Comparison of ENCODE assay signal across 14 cellular contexts in genomic region chr5:58127486-58128220, GRCh38.
DNase-seq lines count a peak whose midpoint lies in the region; ATAC-seq, FAIRE-seq and TF ChIP-seq lines count a peak whose summit lies in the region.
"Had no signal": no experiment of that assay in that cellular context is flagged by ENCODE, and none has a peak within 500 bp of the region (broad histone marks: within the 10 kb centered on the region; RNA-seq: fewer than 3 reads in every experiment).

No MANE protein-coding gene starts in this region.

- H3K36me3 ChIP-seq in bronchial epithelial cell (ENCODE audit: control insufficient read depth, insufficient read depth, low read length) (no peaks in the 10 kb centered on the region), spleen (no peaks in the 10 kb centered on the region)
- H3K36me3 ChIP-seq: SJSA1 had no signal

- no peaks in the 10 kb centered on the region for H3K4me1 ChIP-seq in spleen
- H3K4me1 ChIP-seq: SJSA1 had no signal

- ATAC-seq in GM19328 (IDR thresholded peaks at IDR 0.05; ENCODE audit: unreplicated experiment) = no peak
- no peak for ATAC-seq in HG03135 (IDR thresholded peaks at IDR 0.05; ENCODE audit: unreplicated experiment)
- ATAC-seq: mucosa of descending colon had no signal

- H3K27me3 ChIP-seq in bronchial epithelial cell (ENCODE audit: control insufficient read depth, insufficient read depth, low read length) = no peaks in the 10 kb centered on the region
- no peaks in the 10 kb centered on the region for H3K27me3 ChIP-seq in spleen (replicated peaks in 1 of 7)
- H3K27me3 ChIP-seq: SJSA1 had no signal

- DNase-seq in LNCaP clone FGC (ENCODE audit: low read depth) (peak; percentile 54), bronchial epithelial cell (ENCODE audit: low read depth) (peak; percentile 7), iris pigment epithelial cell (ENCODE audit: low read depth) (peak; percentile 48), spleen (no peak), COLO829 (ENCODE audit: low spot score) (no peak), dedifferentiated amniotic fluid mesenchymal stem cell (ENCODE audit: extremely low spot score) (no peak)
- DNase-seq: activated CD4-positive, alpha-beta T cell treated with anti-CD3 and anti-CD28 coated beads, Interleukin-2, amount 50 U/mL, for 48 hours; mucosa of descending colon; NCI-H1048; NCI-H2171 had no signal

- TF ChIP-seq POLR2A in spleen (IDR thresholded peaks at IDR 0.05) = no peak

- 61 to 76% (median 72%) methylated on average over 11 of the region's 11 CpGs for WGBS in spleen, 5 donors

- no peak for TF ChIP-seq CTCF in LNCaP clone FGC (IDR thresholded peaks at IDR 0.05; ENCODE audit: control insufficient read depth, extremely low read depth, insufficient read depth)
- TF ChIP-seq CTCF in bronchial epithelial cell (IDR thresholded peaks at IDR 0.05; ENCODE audit: insufficient read depth, low read length, severe bottlenecking) = no peak
- no peak for TF ChIP-seq CTCF in spleen (IDR thresholded peaks at IDR 0.05 in 8 of 11, conservative IDR thresholded peaks at IDR 0.05 in 3 of 11)

- peak overlapping the region; percentile 31 to 69 (median 54) for H3K27ac ChIP-seq in spleen
- H3K27ac ChIP-seq: SJSA1 had no signal

- no peak for FAIRE-seq in bronchial epithelial cell (lab: Jason Lieb, UNC)
- FAIRE-seq: G401.6 had no signal

- intact Hi-C loops in spleen (cut with DNase I; ENCODE audit: low total_unique reads) = no loop called here

- no peaks in the 10 kb centered on the region for H3K9me3 ChIP-seq in spleen
- H3K9me3 ChIP-seq: mucosa of descending colon, SJSA1 had no signal

- peak overlapping the region; percentile 8 for H3K4me3 ChIP-seq in LNCaP clone FGC (ENCODE audit: low read depth, low read length)
- no peak overlapping the region for H3K4me3 ChIP-seq in bronchial epithelial cell (ENCODE audit: low read depth, low read length)
- no peak overlapping the region for H3K4me3 ChIP-seq in spleen
- H3K4me3 ChIP-seq: mucosa of descending colon, SJSA1 had no signal

Comparison
In these comparisons a context has a peak if more than half of its experiments do, and no peak if none do; other contexts are left out.
1. DNase-seq: peak in LNCaP clone FGC (single experiment), bronchial epithelial cell (single experiment) and iris pigment epithelial cell (single experiment); none in spleen (single experiment), COLO829 (single experiment) and dedifferentiated amniotic fluid mesenchymal stem cell (single experiment).